16 cellular contexts compared by ENCODE assay signal in genomic region chr12:132362966-132363660, GRCh38. TPM values are rescaled to one million over a fixed set of nuclear protein-coding genes. Genes with fewer than 3 reads are reported as not detected.
DNase-seq lines count a peak whose midpoint lies in the region; FAIRE-seq and TF ChIP-seq lines count a peak whose summit lies in the region.
"Had no signal": no experiment of that assay in that cellular context is flagged by ENCODE, and none has a peak within 500 bp of the region (broad histone marks: within the 10 kb centered on the region; RNA-seq: fewer than 3 reads in every experiment).

No MANE protein-coding gene starts in this region.

- peak; percentile 72 for DNase-seq in NCI-H69 (lab: John Stamatoyannopoulos, UW)
- peak; percentile 24 for DNase-seq in glutamatergic neuron
- DNase-seq in posterior vena cava (ENCODE audit: low spot score): peak; percentile 78
- no peak for DNase-seq in GM12891 (ENCODE audit: insufficient read length, low spot score)
- DNase-seq in DMS79 (lab: John Stamatoyannopoulos, UW): no peak
- no peak for DNase-seq in DMS79 treated with DMSO at 0.1 percent for 48 hours (lab: John Stamatoyannopoulos, UW)
- DNase-seq: ACHN; GM23248; KG1; NCI-H146; NCI-H2107; NCI-H226; NK-92 treated with Interleukin-12 subunit alpha and Interleukin-12 subunit beta, amount 100 ng/mL, for 24 hours; SIG-M5 had no signal

- no peak overlapping the region for H3K27ac ChIP-seq in HEK293 (ENCODE audit: extremely low read depth, low read depth, low read length)
- H3K27ac ChIP-seq: GM23248 had no signal

- CTCF ChIA-PET in HEK293 (lab: Yijun Ruan, JAX): no interaction called here

- no peak for FAIRE-seq in GM12891 (lab: Jason Lieb, UNC)

- POLR2A ChIA-PET in HEK293 (lab: Yijun Ruan, JAX): no interaction called here

- TF ChIP-seq CTCF in HEK293 (tag by site-specific recombination; IDR thresholded peaks at IDR 0.05): no peak
- TF ChIP-seq CTCF in glutamatergic neuron (IDR thresholded peaks at IDR 0.05; ENCODE audit: partially characterized antibody, unreplicated experiment): no peak

- no peak overlapping the region for H3K27ac Mint-ChIP-seq in glutamatergic neuron (ENCODE audit: unreplicated experiment)

- H3K4me1 ChIP-seq in HEK293 (ENCODE audit: control insufficient read depth, insufficient read depth, low read length): no peaks in the 10 kb centered on the region

- no peaks in the 10 kb centered on the region for H3K36me3 ChIP-seq in HEK293 (ENCODE audit: control insufficient read depth in 2 of 2, insufficient read depth in 1 of 2, low read length in 2 of 2)

- H3K9me3 ChIP-seq in HEK293 (ENCODE audit: control insufficient read depth, insufficient read depth, low read depth, low read length): no peaks in the 10 kb centered on the region

- no peak overlapping the region for H3K4me3 ChIP-seq in HEK293 (ENCODE audit: low read depth, low read length)
- H3K4me3 ChIP-seq: GM23248 had no signal

- peaks cover 9% of the 10 kb centered on the region for H3K4me1 Mint-ChIP-seq in glutamatergic neuron (ENCODE audit: low read depth, unreplicated experiment)

- no peak overlapping the region for H3K4me3 Mint-ChIP-seq in glutamatergic neuron (ENCODE audit: unreplicated experiment)

- TF ChIP-seq POLR2A in GM12891 (IDR thresholded peaks at IDR 0.05; ENCODE audit: low read depth, low read length): no peak

- peaks cover 3% of the 10 kb centered on the region for H3K36me3 Mint-ChIP-seq in glutamatergic neuron (ENCODE audit: unreplicated experiment)

- H3K9me3 Mint-ChIP-seq in glutamatergic neuron (ENCODE audit: unreplicated experiment): peaks cover 6% of the 10 kb centered on the region

- peaks cover 11% of the 10 kb centered on the region for H3K27me3 Mint-ChIP-seq in glutamatergic neuron (ENCODE audit: unreplicated experiment)

- intact Hi-C loops in posterior vena cava (cut with DNase I): no loop called here

TF ChIP-seq in HEK293, 187 proteins besides CTCF, POLR2A, EP300 and RAD21:
- TF ChIP-seq ZNF600 (tag by site-specific recombination; IDR thresholded peaks at IDR 0.05): no peak
- peak; percentile 91 for TF ChIP-seq BCL11B (tag by site-specific recombination; IDR thresholded peaks at IDR 0.05; ENCODE audit: low read depth)
- TF ChIP-seq BCL11A (tag by site-specific recombination; IDR thresholded peaks at IDR 0.05; ENCODE audit: low read depth): peak; percentile 95
- TF ChIP-seq, protein P1, sequence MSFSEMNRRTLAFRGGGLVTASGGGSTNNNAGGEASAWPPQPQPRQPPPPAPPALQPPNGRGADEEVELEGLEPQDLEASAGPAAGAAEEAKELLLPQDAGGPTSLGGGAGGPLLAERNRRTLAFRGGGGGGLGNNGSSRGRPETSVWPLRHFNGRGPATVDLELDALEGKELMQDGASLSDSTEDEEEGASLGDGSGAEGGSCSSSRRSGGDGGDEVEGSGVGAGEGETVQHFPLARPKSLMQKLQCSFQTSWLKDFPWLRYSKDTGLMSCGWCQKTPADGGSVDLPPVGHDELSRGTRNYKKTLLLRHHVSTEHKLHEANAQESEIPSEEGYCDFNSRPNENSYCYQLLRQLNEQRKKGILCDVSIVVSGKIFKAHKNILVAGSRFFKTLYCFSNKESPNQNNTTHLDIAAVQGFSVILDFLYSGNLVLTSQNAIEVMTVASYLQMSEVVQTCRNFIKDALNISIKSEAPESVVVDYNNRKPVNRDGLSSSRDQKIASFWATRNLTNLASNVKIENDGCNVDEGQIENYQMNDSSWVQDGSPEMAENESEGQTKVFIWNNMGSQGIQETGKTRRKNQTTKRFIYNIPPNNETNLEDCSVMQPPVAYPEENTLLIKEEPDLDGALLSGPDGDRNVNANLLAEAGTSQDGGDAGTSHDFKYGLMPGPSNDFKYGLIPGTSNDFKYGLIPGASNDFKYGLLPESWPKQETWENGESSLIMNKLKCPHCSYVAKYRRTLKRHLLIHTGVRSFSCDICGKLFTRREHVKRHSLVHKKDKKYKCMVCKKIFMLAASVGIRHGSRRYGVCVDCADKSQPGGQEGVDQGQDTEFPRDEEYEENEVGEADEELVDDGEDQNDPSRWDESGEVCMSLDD (tag by site-specific recombination; IDR thresholded peaks at IDR 0.05): no peak
- TF ChIP-seq, protein P2, sequence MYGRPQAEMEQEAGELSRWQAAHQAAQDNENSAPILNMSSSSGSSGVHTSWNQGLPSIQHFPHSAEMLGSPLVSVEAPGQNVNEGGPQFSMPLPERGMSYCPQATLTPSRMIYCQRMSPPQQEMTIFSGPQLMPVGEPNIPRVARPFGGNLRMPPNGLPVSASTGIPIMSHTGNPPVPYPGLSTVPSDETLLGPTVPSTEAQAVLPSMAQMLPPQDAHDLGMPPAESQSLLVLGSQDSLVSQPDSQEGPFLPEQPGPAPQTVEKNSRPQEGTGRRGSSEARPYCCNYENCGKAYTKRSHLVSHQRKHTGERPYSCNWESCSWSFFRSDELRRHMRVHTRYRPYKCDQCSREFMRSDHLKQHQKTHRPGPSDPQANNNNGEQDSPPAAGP (tag by site-specific recombination; IDR thresholded peaks at IDR 0.05): no peak
- no peak for TF ChIP-seq ZNF10 (tag by site-specific recombination; IDR thresholded peaks at IDR 0.05)
- no peak for TF ChIP-seq KLF9 (tag by site-specific recombination; IDR thresholded peaks at IDR 0.05; ENCODE audit: low read depth)
- no peak for TF ChIP-seq ZNF792 (tag by site-specific recombination; IDR thresholded peaks at IDR 0.05)
TF ChIP-seq in HEK293: peak in this region for 2.

TF ChIP-seq in GM12891, 5 proteins besides CTCF, POLR2A, EP300 and RAD21:
- no peak for TF ChIP-seq SPI1 (IDR thresholded peaks at IDR 0.05; ENCODE audit: low read depth, low read length)
- TF ChIP-seq TAF1 (IDR thresholded peaks at IDR 0.05; ENCODE audit: low read depth, low read length): no peak
- no peak for TF ChIP-seq POU2F2 (IDR thresholded peaks at IDR 0.05; ENCODE audit: low read depth, low read length)
- TF ChIP-seq PAX5 (IDR thresholded peaks at IDR 0.05; ENCODE audit: insufficient read depth, low read length, severe bottlenecking): no peak
- TF ChIP-seq POLR2AphosphoS5 (IDR thresholded peaks at IDR 0.05; ENCODE audit: low read depth, low read length): no peak

RNA-seq across cellular contexts. Expression of gene GALNT9, which starts 33.7 kb away (rescaled TPM):
- total RNA-seq in glutamatergic neuron (ENCODE audit: unreplicated experiment) (13.7 TPM), posterior vena cava (not detected)
- polyA plus RNA-seq in GM12891 (2012; ENCODE audit: low read depth, missing spikeins): 0.09 TPM
- total RNA-seq: M059J had no signal

Comparison
In these comparisons a context has a peak if more than half of its experiments do, and no peak if none do; other contexts are left out.
1. DNase-seq: peak in NCI-H69 (single experiment), glutamatergic neuron (single experiment) and posterior vena cava (single experiment); none in GM12891 (single experiment), DMS79 (single experiment) and DMS79 treated with DMSO at 0.1 percent for 48 hours (single experiment).
2. RNA of gene GALNT9, which starts 33.7 kb away (total RNA-seq): 13.7 TPM in glutamatergic neuron (single experiment); not detected in posterior vena cava; every median in the first group is over 10 times any median in the second.